18 cellular contexts compared by ENCODE assay signal in the genomic region with DNA sequence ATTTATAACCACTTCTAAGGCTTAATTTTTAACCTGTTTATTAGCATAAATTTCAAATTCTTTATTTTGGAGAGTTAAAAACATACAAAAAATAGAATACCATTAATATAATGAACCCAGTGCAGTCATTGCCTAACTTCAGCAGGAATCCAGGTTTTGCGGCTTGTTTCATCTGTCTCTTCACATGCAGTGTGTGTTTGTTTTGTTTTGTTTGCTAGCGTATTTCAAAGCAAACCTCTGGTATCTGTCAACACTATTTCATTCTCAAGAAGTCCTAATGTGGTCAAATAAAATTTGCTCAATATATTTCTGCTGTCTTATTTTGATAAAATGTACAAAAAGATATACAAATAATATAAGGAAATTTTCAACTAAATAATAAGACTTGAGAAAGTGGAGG.
DNase-seq lines count a peak whose midpoint lies in the region; ATAC-seq, FAIRE-seq and TF ChIP-seq lines count a peak whose summit lies in the region.
"Had no signal": no experiment of that assay in that cellular context is flagged by ENCODE, and none has a peak within 500 bp of the region (broad histone marks: within the 10 kb centered on the region; RNA-seq: fewer than 3 reads in every experiment).

No MANE protein-coding gene starts in this region.

- no peaks in the 10 kb centered on the region for H3K79me2 ChIP-seq in HepG2 (ENCODE audit: insufficient read depth, low read length)

- H3K27ac ChIP-seq in HepG2 (ENCODE audit: extremely low read length, insufficient read depth, low read length): no peak overlapping the region

- H3K4me1 ChIP-seq in HepG2 (ENCODE audit: insufficient read depth, low read length) (peaks cover 11% of the 10 kb centered on the region), mucosa of descending colon (ENCODE audit: low read depth) (no peaks in the 10 kb centered on the region)

- in situ Hi-C loops in HepG2 (cut with HindIII; ENCODE audit: extremely low pct_ligation_motif_present, low pct_unique_long_range_greater_than_20kb): loop anchor here (5.0 to 10.0 kb wide), 3 partner anchors 99 to 556 kb away; no protein-coding TSS in a partner anchor

- no peak for TF ChIP-seq CTCF in HepG2 (CRISPR knock-in tag; IDR thresholded peaks at IDR 0.05)
- TF ChIP-seq CTCF in mucosa of descending colon (IDR thresholded peaks at IDR 0.05): no peak

- H3K9me3 ChIP-seq in HepG2 (ENCODE audit: low read length): no peaks in the 10 kb centered on the region
- no peaks in the 10 kb centered on the region for H3K9me3 ChIP-seq in mucosa of descending colon

- H3K9ac ChIP-seq in HepG2 (ENCODE audit: insufficient read depth, low read depth, low read length): no peak overlapping the region

- no peaks in the 10 kb centered on the region for H4K20me1 ChIP-seq in HepG2 (ENCODE audit: insufficient read depth, low read length)

- TF ChIP-seq EP300 in HepG2 (IDR thresholded peaks at IDR 0.05; ENCODE audit: low read depth in 2 of 2, low read length in 2 of 2): peak in 1 of 2 experiments; percentile 63; a peak in 2 of 4 replicates
- no peak for TF ChIP-seq EP300 in HepG2 (CRISPR knock-in tag; IDR thresholded peaks at IDR 0.05; ENCODE audit: borderline replicate concordance)

- TF ChIP-seq POLR2A in HepG2 (IDR thresholded peaks at IDR 0.05; ENCODE audit: insufficient read depth in 1 of 2, low read depth in 2 of 2, low read length in 2 of 2): no peak

- peak; percentile 81 for DNase-seq in DMS53 treated with DMSO at 0.1 percent for 48 hours (lab: John Stamatoyannopoulos, UW; ENCODE audit: unreplicated experiment)
- peak; percentile 14 for DNase-seq in NCI-H774 (lab: John Stamatoyannopoulos, UW)
- DNase-seq in HepG2 (ENCODE audit: low spot score): peak; percentile 67
- no peak for DNase-seq in mucosa of descending colon
- DNase-seq in activated gamma-delta T cell (lab: John Stamatoyannopoulos, UW): no peak
- DNase-seq in foreskin melanocyte: no peak
- DNase-seq: C1 segment of cervical spinal cord; Calu3; CD4-positive, alpha-beta T cell; DMS 273 treated with DMSO at 0.1 percent for 48 hours; DMS79 treated with DMSO at 0.1 percent for 48 hours; EL; H7; IMR-90; KBM-7 had no signal

- no peak overlapping the region for H2AFZ ChIP-seq in HepG2 (ENCODE audit: low read length)
- H2AFZ ChIP-seq: GM23338 had no signal

- no peak overlapping the region for H3K4me2 ChIP-seq in HepG2 (ENCODE audit: low read depth, low read length)
- H3K4me2 ChIP-seq: GM23338 had no signal

- H3K27me3 ChIP-seq in HepG2 (ENCODE audit: control insufficient read depth in 1 of 2, insufficient read depth in 2 of 2, low read length in 2 of 2): no peaks in the 10 kb centered on the region

- no peaks in the 10 kb centered on the region for H3K36me3 ChIP-seq in HepG2 (replicated peaks in 1 of 2; ENCODE audit: control insufficient read depth in 1 of 2, insufficient read depth in 2 of 2, low read length in 2 of 2)
- no peaks in the 10 kb centered on the region for H3K36me3 ChIP-seq in mucosa of descending colon (ENCODE audit: low read depth)

- no peak for FAIRE-seq in HepG2 (lab: Jason Lieb, UNC)
- FAIRE-seq: GM12891 had no signal

- 28% methylated on average over 2 of the region's 2 CpGs for WGBS in HepG2 (ENCODE audit: low lambda C conversion rate)

- H3K4me3 ChIP-seq in HepG2 (replicated peaks in 1 of 3; ENCODE audit: insufficient read depth in 1 of 3, low read depth in 2 of 3, low read length in 3 of 3) (no peak overlapping the region), mucosa of descending colon (no peak overlapping the region)
- H3K4me3 ChIP-seq: GM23338 had no signal

- peak; percentile 76 for ATAC-seq in HepG2
- ATAC-seq in mucosa of descending colon: no peak
- no peak for ATAC-seq in HG03196 (IDR thresholded peaks at IDR 0.05; ENCODE audit: unreplicated experiment)
- ATAC-seq: GM23338 had no signal

- CTCF ChIA-PET in HepG2 (lab: Yijun Ruan, JAX; ENCODE audit: low intra/inter-chr PET ratio, low total read pairs): no interaction called here

- no TSS peak for BruUV-seq in HepG2 (replicated peaks; lab: Mats Ljungman, UMichigan)

- intact Hi-C loops in HepG2 (cut with micrococcal nuclease; ENCODE audit: unreplicated experiment): loop anchor here (5.0 kb wide), 1 partner anchor 559 kb away; no protein-coding TSS in a partner anchor
- intact Hi-C loops in mucosa of descending colon (cut with DNase I, micrococcal nuclease): loop anchor here (10.0 kb wide), 2 partner anchors 236 to 376 kb away; no protein-coding TSS in a partner anchor

- POLR2A ChIA-PET in HepG2 (lab: Yijun Ruan, JAX): no interaction called here

- TF ChIP-seq RAD21 in HepG2 (CRISPR knock-in tag; IDR thresholded peaks at IDR 0.05): no peak

TF ChIP-seq in HepG2, 621 proteins besides CTCF, POLR2A, EP300 and RAD21 (continues in another document):
- no peak for TF ChIP-seq HDAC1 (CRISPR knock-in tag; IDR thresholded peaks at IDR 0.05)
- TF ChIP-seq NFIC (IDR thresholded peaks at IDR 0.05; ENCODE audit: low read length): peak; percentile 73; the same call in 1 of the 2 replicates
- no peak for TF ChIP-seq FOSL1 (CRISPR knock-in tag; IDR thresholded peaks at IDR 0.05; ENCODE audit: borderline replicate concordance)
- no peak for TF ChIP-seq HOXA3 (CRISPR knock-in tag; IDR thresholded peaks at IDR 0.05)
- no peak for TF ChIP-seq NFYB (CRISPR knock-in tag; IDR thresholded peaks at IDR 0.05)
- no peak for TF ChIP-seq AKAP8 (CRISPR knock-in tag; IDR thresholded peaks at IDR 0.05)
- TF ChIP-seq TCF7 (IDR thresholded peaks at IDR 0.05; ENCODE audit: low read depth): peak; percentile 94
- TF ChIP-seq, protein P1, sequence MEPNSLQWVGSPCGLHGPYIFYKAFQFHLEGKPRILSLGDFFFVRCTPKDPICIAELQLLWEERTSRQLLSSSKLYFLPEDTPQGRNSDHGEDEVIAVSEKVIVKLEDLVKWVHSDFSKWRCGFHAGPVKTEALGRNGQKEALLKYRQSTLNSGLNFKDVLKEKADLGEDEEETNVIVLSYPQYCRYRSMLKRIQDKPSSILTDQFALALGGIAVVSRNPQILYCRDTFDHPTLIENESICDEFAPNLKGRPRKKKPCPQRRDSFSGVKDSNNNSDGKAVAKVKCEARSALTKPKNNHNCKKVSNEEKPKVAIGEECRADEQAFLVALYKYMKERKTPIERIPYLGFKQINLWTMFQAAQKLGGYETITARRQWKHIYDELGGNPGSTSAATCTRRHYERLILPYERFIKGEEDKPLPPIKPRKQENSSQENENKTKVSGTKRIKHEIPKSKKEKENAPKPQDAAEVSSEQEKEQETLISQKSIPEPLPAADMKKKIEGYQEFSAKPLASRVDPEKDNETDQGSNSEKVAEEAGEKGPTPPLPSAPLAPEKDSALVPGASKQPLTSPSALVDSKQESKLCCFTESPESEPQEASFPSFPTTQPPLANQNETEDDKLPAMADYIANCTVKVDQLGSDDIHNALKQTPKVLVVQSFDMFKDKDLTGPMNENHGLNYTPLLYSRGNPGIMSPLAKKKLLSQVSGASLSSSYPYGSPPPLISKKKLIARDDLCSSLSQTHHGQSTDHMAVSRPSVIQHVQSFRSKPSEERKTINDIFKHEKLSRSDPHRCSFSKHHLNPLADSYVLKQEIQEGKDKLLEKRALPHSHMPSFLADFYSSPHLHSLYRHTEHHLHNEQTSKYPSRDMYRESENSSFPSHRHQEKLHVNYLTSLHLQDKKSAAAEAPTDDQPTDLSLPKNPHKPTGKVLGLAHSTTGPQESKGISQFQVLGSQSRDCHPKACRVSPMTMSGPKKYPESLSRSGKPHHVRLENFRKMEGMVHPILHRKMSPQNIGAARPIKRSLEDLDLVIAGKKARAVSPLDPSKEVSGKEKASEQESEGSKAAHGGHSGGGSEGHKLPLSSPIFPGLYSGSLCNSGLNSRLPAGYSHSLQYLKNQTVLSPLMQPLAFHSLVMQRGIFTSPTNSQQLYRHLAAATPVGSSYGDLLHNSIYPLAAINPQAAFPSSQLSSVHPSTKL (CRISPR knock-in tag; IDR thresholded peaks at IDR 0.05): peak; percentile 81
- TF ChIP-seq, protein P2, sequence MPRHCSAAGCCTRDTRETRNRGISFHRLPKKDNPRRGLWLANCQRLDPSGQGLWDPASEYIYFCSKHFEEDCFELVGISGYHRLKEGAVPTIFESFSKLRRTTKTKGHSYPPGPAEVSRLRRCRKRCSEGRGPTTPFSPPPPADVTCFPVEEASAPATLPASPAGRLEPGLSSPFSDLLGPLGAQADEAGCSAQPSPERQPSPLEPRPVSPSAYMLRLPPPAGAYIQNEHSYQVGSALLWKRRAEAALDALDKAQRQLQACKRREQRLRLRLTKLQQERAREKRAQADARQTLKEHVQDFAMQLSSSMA (CRISPR knock-in tag; IDR thresholded peaks at IDR 0.05): no peak
- no peak for TF ChIP-seq MTA1 (CRISPR knock-in tag; IDR thresholded peaks at IDR 0.05; ENCODE audit: borderline replicate concordance)
- no peak for TF ChIP-seq ZNF337 (CRISPR knock-in tag; IDR thresholded peaks at IDR 0.05; ENCODE audit: borderline replicate concordance, low read depth)
- TF ChIP-seq TEAD3 (CRISPR knock-in tag; optimal IDR thresholded peaks at IDR 0.05; ENCODE audit: borderline replicate concordance): peak; percentile 28
- TF ChIP-seq PCBP1 (IDR thresholded peaks at IDR 0.05; ENCODE audit: borderline replicate concordance, low read depth, low read length): no peak
- TF ChIP-seq, protein P3, sequence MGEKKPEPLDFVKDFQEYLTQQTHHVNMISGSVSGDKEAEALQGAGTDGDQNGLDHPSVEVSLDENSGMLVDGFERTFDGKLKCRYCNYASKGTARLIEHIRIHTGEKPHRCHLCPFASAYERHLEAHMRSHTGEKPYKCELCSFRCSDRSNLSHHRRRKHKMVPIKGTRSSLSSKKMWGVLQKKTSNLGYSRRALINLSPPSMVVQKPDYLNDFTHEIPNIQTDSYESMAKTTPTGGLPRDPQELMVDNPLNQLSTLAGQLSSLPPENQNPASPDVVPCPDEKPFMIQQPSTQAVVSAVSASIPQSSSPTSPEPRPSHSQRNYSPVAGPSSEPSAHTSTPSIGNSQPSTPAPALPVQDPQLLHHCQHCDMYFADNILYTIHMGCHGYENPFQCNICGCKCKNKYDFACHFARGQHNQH (CRISPR knock-in tag; IDR thresholded peaks at IDR 0.05): no peak
- TF ChIP-seq HOXD1 (CRISPR knock-in tag; IDR thresholded peaks at IDR 0.05): no peak
- TF ChIP-seq AGO1 (IDR thresholded peaks at IDR 0.05; ENCODE audit: low read depth, low read length, poor library complexity, severe bottlenecking): no peak
- no peak for TF ChIP-seq FOXJ3 (CRISPR knock-in tag; IDR thresholded peaks at IDR 0.05; ENCODE audit: borderline replicate concordance)
- no peak for TF ChIP-seq ZFP36L1 (CRISPR knock-in tag; IDR thresholded peaks at IDR 0.05)
- TF ChIP-seq ZNF674 (CRISPR knock-in tag; IDR thresholded peaks at IDR 0.05; ENCODE audit: low read depth): no peak
- TF ChIP-seq, protein P4, sequence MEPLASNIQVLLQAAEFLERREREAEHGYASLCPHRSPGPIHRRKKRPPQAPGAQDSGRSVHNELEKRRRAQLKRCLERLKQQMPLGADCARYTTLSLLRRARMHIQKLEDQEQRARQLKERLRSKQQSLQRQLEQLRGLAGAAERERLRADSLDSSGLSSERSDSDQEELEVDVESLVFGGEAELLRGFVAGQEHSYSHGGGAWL (CRISPR knock-in tag; IDR thresholded peaks at IDR 0.05): no peak
- TF ChIP-seq ZNF33A (CRISPR knock-in tag; IDR thresholded peaks at IDR 0.05; ENCODE audit: borderline replicate concordance): no peak

Comparison
In these comparisons a context has a peak if more than half of its experiments do, and no peak if none do; other contexts are left out.
1. DNase-seq: peak in DMS53 treated with DMSO at 0.1 percent for 48 hours (single experiment), NCI-H774 (single experiment) and HepG2 (single experiment); none in mucosa of descending colon (0 of 3), activated gamma-delta T cell (single experiment) and foreskin melanocyte (single experiment).